18 cellular contexts compared by ENCODE assay signal in genomic region chr6:152135755-152136448, GRCh38.
DNase-seq lines count a peak whose midpoint lies in the region; ATAC-seq, FAIRE-seq and TF ChIP-seq lines count a peak whose summit lies in the region.
"Had no signal": no experiment of that assay in that cellular context is flagged by ENCODE, and none has a peak within 500 bp of the region (broad histone marks: within the 10 kb centered on the region; RNA-seq: fewer than 3 reads in every experiment).

No MANE protein-coding gene starts in this region.

- POLR2A ChIA-PET in MCF 10A (lab: Yijun Ruan, JAX), result interaction anchor here (0.6 kb wide), 1 partner anchor 745 kb away, joined by 4 read pairs; no protein-coding TSS in a partner anchor

- H3K4me3 ChIP-seq in LNCaP clone FGC (ENCODE audit: low read depth, low read length) (no peak overlapping the region), keratinocyte (ENCODE audit: control insufficient read depth in 2 of 3, extremely low read depth in 1 of 3, insufficient read depth in 2 of 3, low read depth in 1 of 3, low read length in 3 of 3) (no peak overlapping the region), smooth muscle cell (no peak overlapping the region)
- H3K4me3 ChIP-seq: tibial nerve had no signal

- H3K27ac ChIP-seq in keratinocyte (ENCODE audit: control insufficient read depth, insufficient read depth, low read length) (no peak overlapping the region), smooth muscle cell (ENCODE audit: low read depth) (no peak overlapping the region)
- H3K27ac ChIP-seq: parathyroid adenoma, tibial nerve had no signal

- TF ChIP-seq CTCF in LNCaP clone FGC (IDR thresholded peaks at IDR 0.05; ENCODE audit: control insufficient read depth, extremely low read depth, insufficient read depth) (no peak), keratinocyte (optimal IDR thresholded peaks at IDR 0.05 in 1 of 3, IDR thresholded peaks at IDR 0.05 in 1 of 3, conservative IDR thresholded peaks at IDR 0.05 in 1 of 3; ENCODE audit: extremely low read depth in 1 of 3, insufficient read depth in 2 of 3, low read length in 3 of 3) (no peak), MCF 10A (IDR thresholded peaks at IDR 0.05; ENCODE audit: unreplicated experiment) (no peak), smooth muscle cell (IDR thresholded peaks at IDR 0.05; ENCODE audit: borderline replicate concordance, insufficient read depth, poor library complexity, severe bottlenecking) (no peak)

- no TSS peak for BruUV-seq in MCF 10A (replicated peaks; lab: Mats Ljungman, UMichigan)

- no peaks in the 10 kb centered on the region for H3K4me1 Mint-ChIP-seq in MCF 10A (ENCODE audit: insufficient read depth, unreplicated experiment)
- H3K4me1 Mint-ChIP-seq: activated T-helper 17 cell treated with anti-CD3 and anti-CD28 coated beads, Interleukin-2, amount 50 U/mL, for 72 hours; stimulated activated memory B cell treated with anti-CD40 and anti-IgM and Interleukin-4, amounts not matched to agents 10 μg/mL and 1 μg/mL and 100 μg/mL, for 72 hours had no signal

- dilution Hi-C loops in keratinocyte (cut with MboI; ENCODE audit: extremely low pct_ligation_motif_present, low sequenced_read_pairs), result no loop called here

- ATAC-seq in GM18867 (IDR thresholded peaks at IDR 0.05; ENCODE audit: unreplicated experiment), result no peak
- ATAC-seq: activated T-helper 17 cell treated with anti-CD3 and anti-CD28 coated beads, Interleukin-2, amount 50 U/mL, for 72 hours; effector memory CD8-positive, alpha-beta T cell; stimulated activated memory B cell treated with anti-CD40 and anti-IgM and Interleukin-4, amounts not matched to agents 10 μg/mL and 1 μg/mL and 100 μg/mL, for 72 hours had no signal

- H3K9ac ChIP-seq in keratinocyte (ENCODE audit: control insufficient read depth, extremely low read depth, insufficient read depth, low read length) (no peak overlapping the region), smooth muscle cell (ENCODE audit: low read depth) (no peak overlapping the region)
- H3K9ac ChIP-seq: parathyroid adenoma had no signal

- H3K79me2 ChIP-seq in keratinocyte (ENCODE audit: control insufficient read depth, insufficient read depth, low read length) (no peaks in the 10 kb centered on the region), smooth muscle cell (ENCODE audit: low read depth) (no peaks in the 10 kb centered on the region)
- H3K79me2 ChIP-seq: parathyroid adenoma had no signal

- no peaks in the 10 kb centered on the region for H3F3A ChIP-seq in smooth muscle cell (ENCODE audit: low read depth)

- H3K9me3 ChIP-seq in keratinocyte (ENCODE audit: control insufficient read depth, low read depth, low read length), result no peaks in the 10 kb centered on the region
- no peaks in the 10 kb centered on the region for H3K9me3 ChIP-seq in smooth muscle cell (replicated peaks; ENCODE audit: low read depth)
- H3K9me3 ChIP-seq: tibial nerve had no signal

- H3K36me3 ChIP-seq in keratinocyte (ENCODE audit: control insufficient read depth in 2 of 2, extremely low read depth in 1 of 2, insufficient read depth in 2 of 2, low read length in 2 of 2) (no peaks in the 10 kb centered on the region), smooth muscle cell (ENCODE audit: low read depth) (peaks cover 28% of the 10 kb centered on the region)

- DNase-seq in COLO668 (lab: John Stamatoyannopoulos, UW; ENCODE audit: unreplicated experiment), result peak; percentile 32
- peak; percentile 30 for DNase-seq in LNCaP clone FGC (ENCODE audit: low read depth)
- DNase-seq in NCI-H748 (lab: John Stamatoyannopoulos, UW; ENCODE audit: unreplicated experiment), result peak; percentile 89
- no peak for DNase-seq in keratinocyte (ENCODE audit: low read depth, low spot score)
- DNase-seq in MCF 10A (ENCODE audit: unreplicated experiment), result no peak
- DNase-seq in smooth muscle cell (lab: John Stamatoyannopoulos, UW; ENCODE audit: unreplicated experiment), result no peak
- DNase-seq: activated CD4-positive, alpha-beta T cell treated with anti-CD3 and anti-CD28 coated beads, Interleukin-2, amount 50 U/mL, for 48 hours; cerebellar nuclear complex; effector memory CD8-positive, alpha-beta T cell; hippocampal formation; MV-4-11; NCI-H446; SW 1271 had no signal

- no peaks in the 10 kb centered on the region for H4K20me1 ChIP-seq in keratinocyte (ENCODE audit: control insufficient read depth, extremely low read depth, insufficient read depth, low read length)
- no peaks in the 10 kb centered on the region for H4K20me1 ChIP-seq in smooth muscle cell (ENCODE audit: low read depth)

- no peak overlapping the region for H3K4me3 Mint-ChIP-seq in MCF 10A (ENCODE audit: unreplicated experiment)
- H3K4me3 Mint-ChIP-seq: activated T-helper 17 cell treated with anti-CD3 and anti-CD28 coated beads, Interleukin-2, amount 50 U/mL, for 72 hours; effector memory CD8-positive, alpha-beta T cell; stimulated activated memory B cell treated with anti-CD40 and anti-IgM and Interleukin-4, amounts not matched to agents 10 μg/mL and 1 μg/mL and 100 μg/mL, for 72 hours had no signal

- peaks cover 11% of the 10 kb centered on the region for H3K36me3 Mint-ChIP-seq in MCF 10A (ENCODE audit: insufficient read depth, unreplicated experiment)

- peak; percentile 9 for FAIRE-seq in keratinocyte (lab: Jason Lieb, UNC)

- H3K9me1 ChIP-seq in keratinocyte (ENCODE audit: control insufficient read depth, extremely low read depth, insufficient read depth, low read length), result no peaks in the 10 kb centered on the region

- intact Hi-C loops in MCF 10A (cut with micrococcal nuclease), result no loop called here

- peak overlapping the region; percentile 19 for H2AFZ ChIP-seq in keratinocyte (ENCODE audit: control insufficient read depth, low read length)
- no peak overlapping the region for H2AFZ ChIP-seq in smooth muscle cell (ENCODE audit: low read depth)
- H2AFZ ChIP-seq: parathyroid adenoma had no signal

- no peaks in the 10 kb centered on the region for H3K9me3 Mint-ChIP-seq in MCF 10A (ENCODE audit: unreplicated experiment)
- H3K9me3 Mint-ChIP-seq: activated T-helper 17 cell treated with anti-CD3 and anti-CD28 coated beads, Interleukin-2, amount 50 U/mL, for 72 hours; effector memory CD8-positive, alpha-beta T cell; stimulated activated memory B cell treated with anti-CD40 and anti-IgM and Interleukin-4, amounts not matched to agents 10 μg/mL and 1 μg/mL and 100 μg/mL, for 72 hours had no signal

- CTCF ChIA-PET in MCF 10A (lab: Yijun Ruan, JAX), result no interaction called here

- H3K4me1 ChIP-seq in keratinocyte (ENCODE audit: control insufficient read depth, extremely low read depth, insufficient read depth, low read length) (peaks cover 3% of the 10 kb centered on the region), smooth muscle cell (ENCODE audit: low read depth) (no peaks in the 10 kb centered on the region)
- H3K4me1 ChIP-seq: parathyroid adenoma, tibial nerve had no signal

- H3K27me3 ChIP-seq in keratinocyte (ENCODE audit: control insufficient read depth, extremely low read depth, insufficient read depth, low read length), result no peaks in the 10 kb centered on the region
- no peaks in the 10 kb centered on the region for H3K27me3 ChIP-seq in smooth muscle cell (ENCODE audit: low read depth)
- H3K27me3 ChIP-seq: tibial nerve had no signal

- no peak overlapping the region for H3K4me2 ChIP-seq in keratinocyte (ENCODE audit: control insufficient read depth, extremely low read depth, insufficient read depth, low read depth, low read length)
- H3K4me2 ChIP-seq in smooth muscle cell, result no peak overlapping the region

- no peaks in the 10 kb centered on the region for H3K27me3 Mint-ChIP-seq in MCF 10A (ENCODE audit: insufficient read depth, unreplicated experiment)
- H3K27me3 Mint-ChIP-seq: activated T-helper 17 cell treated with anti-CD3 and anti-CD28 coated beads, Interleukin-2, amount 50 U/mL, for 72 hours; effector memory CD8-positive, alpha-beta T cell; stimulated activated memory B cell treated with anti-CD40 and anti-IgM and Interleukin-4, amounts not matched to agents 10 μg/mL and 1 μg/mL and 100 μg/mL, for 72 hours had no signal

- H3K27ac Mint-ChIP-seq in MCF 10A (ENCODE audit: low read depth, unreplicated experiment), result no peak overlapping the region
- H3K27ac Mint-ChIP-seq: stimulated activated memory B cell treated with anti-CD40 and anti-IgM and Interleukin-4, amounts not matched to agents 10 μg/mL and 1 μg/mL and 100 μg/mL, for 72 hours had no signal

- 58% methylated on average over 8 of the region's 8 CpGs for WGBS in smooth muscle cell (ENCODE audit: low lambda C conversion rate)

Comparison
In these comparisons a context has a peak if more than half of its experiments do, and no peak if none do; other contexts are left out.
1. DNase-seq: peak in COLO668 (single experiment), LNCaP clone FGC (single experiment) and NCI-H748 (single experiment); none in keratinocyte (single experiment), MCF 10A (single experiment) and smooth muscle cell (single experiment).